ENCODE assay signal across 8 cellular contexts in genomic region chr1:115275216-115275615, GRCh38.
DNase-seq lines count a peak whose midpoint lies in the region; ATAC-seq and TF ChIP-seq lines count a peak whose summit lies in the region.

No MANE protein-coding gene starts in this region.

- H2BK15ac ChIP-seq in neuronal stem cell (ENCODE audit: low read length): no peak overlapping the region

- intact Hi-C loops in esophagus muscularis mucosa (cut with DNase I): no loop called here

- H3K9me3 Mint-ChIP-seq in endothelial cell (ENCODE audit: unreplicated experiment): no peaks in the 10 kb centered on the region

- H3K4me2 ChIP-seq in neuronal stem cell (ENCODE audit: insufficient read depth, low read length, poor library complexity, severe bottlenecking): no peak overlapping the region

- no peak overlapping the region for H3K23ac ChIP-seq in neuronal stem cell (ENCODE audit: low read depth, low read length, poor library complexity)

- no peak overlapping the region for H4K91ac ChIP-seq in neuronal stem cell (ENCODE audit: low read depth, low read length, poor library complexity)

- no peaks in the 10 kb centered on the region for H3K79me1 ChIP-seq in neuronal stem cell (ENCODE audit: low read depth, low read length)

- no peaks in the 10 kb centered on the region for H3K36me3 Mint-ChIP-seq in endothelial cell (ENCODE audit: low read depth, unreplicated experiment)

- no peak overlapping the region for H3K4ac ChIP-seq in neuronal stem cell (ENCODE audit: low read length)

- H3K4me1 ChIP-seq in neuronal stem cell (ENCODE audit: control insufficient read depth in 2 of 2, insufficient read depth in 1 of 2, low read depth in 1 of 2, low read length in 2 of 2) (no peaks in the 10 kb centered on the region), esophagus muscularis mucosa (no peaks in the 10 kb centered on the region)

- peak; percentile 74 for TF ChIP-seq CTCF in 22Rv1 (IDR thresholded peaks at IDR 0.05)
- TF ChIP-seq CTCF in endothelial cell (IDR thresholded peaks at IDR 0.05; ENCODE audit: unreplicated experiment): peak; percentile 63
- TF ChIP-seq CTCF in esophagus muscularis mucosa (IDR thresholded peaks at IDR 0.05): no peak

- H3K36me3 ChIP-seq in neuronal stem cell (replicated peaks in 1 of 2; ENCODE audit: control insufficient read depth in 2 of 2, insufficient read depth in 2 of 2, low read length in 2 of 2) (no peaks in the 10 kb centered on the region), esophagus muscularis mucosa (no peaks in the 10 kb centered on the region)

- no peaks in the 10 kb centered on the region for H3K27me3 ChIP-seq in neuronal stem cell (ENCODE audit: control insufficient read depth in 3 of 3, insufficient read depth in 3 of 3, low read depth in 1 of 3, low read length in 3 of 3)
- no peaks in the 10 kb centered on the region for H3K27me3 ChIP-seq in esophagus muscularis mucosa

- H3K27me3 Mint-ChIP-seq in endothelial cell (ENCODE audit: unreplicated experiment): no peaks in the 10 kb centered on the region

- TF ChIP-seq POLR2A in esophagus muscularis mucosa (IDR thresholded peaks at IDR 0.05; ENCODE audit: low read depth): no peak

- H2BK5ac ChIP-seq in neuronal stem cell (ENCODE audit: low read length): no peak overlapping the region

- H3K4me3 ChIP-seq in neuronal stem cell (ENCODE audit: low read length in 2 of 2) (no peak overlapping the region), esophagus muscularis mucosa (no peak overlapping the region)

- H3K14ac ChIP-seq in neuronal stem cell (ENCODE audit: low read length): no peak overlapping the region

- no peak overlapping the region for H2BK12ac ChIP-seq in neuronal stem cell (ENCODE audit: low read length)

- no peak for ATAC-seq in GM19328 (IDR thresholded peaks at IDR 0.05; ENCODE audit: unreplicated experiment)

- peak; percentile 37 for DNase-seq in GDM1 (lab: John Stamatoyannopoulos, UW)
- DNase-seq in NCI-H69 (lab: John Stamatoyannopoulos, UW): peak; percentile 1
- no peak for DNase-seq in endothelial cell (ENCODE audit: low spot score)
- DNase-seq in activated effector memory CD4-positive, alpha-beta T cell treated with Interleukin-2 at 50 U/mL for 16 hours: no peak
- DNase-seq in neuronal stem cell (ENCODE audit: low spot score): no peak
- DNase-seq in esophagus muscularis mucosa (ENCODE audit: extremely low spot score): no peak

- H3K9me3 ChIP-seq in neuronal stem cell (replicated peaks in 1 of 2; ENCODE audit: control insufficient read depth in 2 of 2, insufficient read depth in 1 of 2, low read depth in 1 of 2, low read length in 2 of 2) (no peaks in the 10 kb centered on the region), esophagus muscularis mucosa (peaks cover 0 to 16% (median 7%) of the 10 kb centered on the region in 4 donors)

- no peak overlapping the region for H3K27ac ChIP-seq in 22Rv1
- no peak overlapping the region for H3K27ac ChIP-seq in neuronal stem cell (replicated peaks; ENCODE audit: low read length)
- no peak overlapping the region for H3K27ac ChIP-seq in esophagus muscularis mucosa (replicated peaks in 1 of 4)

- H2AK5ac ChIP-seq in neuronal stem cell (ENCODE audit: low read depth, low read length): no peak overlapping the region

- H3K4me1 Mint-ChIP-seq in endothelial cell (ENCODE audit: unreplicated experiment): no peaks in the 10 kb centered on the region

- no peak overlapping the region for H3K4me3 Mint-ChIP-seq in endothelial cell (ENCODE audit: unreplicated experiment)

- no peak overlapping the region for H2AFZ ChIP-seq in neuronal stem cell (ENCODE audit: low read length)

- no peak for TF ChIP-seq EP300 in esophagus muscularis mucosa (IDR thresholded peaks at IDR 0.05)

- no peak overlapping the region for H2BK120ac ChIP-seq in neuronal stem cell (ENCODE audit: low read depth, low read length)

- no peak overlapping the region for H4K8ac ChIP-seq in neuronal stem cell (ENCODE audit: low read depth, low read length)

- no peak overlapping the region for H3K9ac ChIP-seq in neuronal stem cell (ENCODE audit: low read depth, low read length, poor library complexity)

- H3K18ac ChIP-seq in neuronal stem cell (ENCODE audit: low read length): no peak overlapping the region

- no peak overlapping the region for H3K27ac Mint-ChIP-seq in endothelial cell (ENCODE audit: unreplicated experiment)

Comparison
In these comparisons a context has a peak if more than half of its experiments do, and no peak if none do; other contexts are left out.
1. CTCF ChIP-seq: peak in 22Rv1 (single experiment) and endothelial cell (single experiment); none in esophagus muscularis mucosa (0 of 3).
2. DNase-seq: peak in GDM1 (single experiment) and NCI-H69 (single experiment); none in endothelial cell (single experiment), activated effector memory CD4-positive, alpha-beta T cell treated with Interleukin-2 at 50 U/mL for 16 hours (single experiment), neuronal stem cell (single experiment) and esophagus muscularis mucosa (single experiment).